In the genomic region with DNA sequence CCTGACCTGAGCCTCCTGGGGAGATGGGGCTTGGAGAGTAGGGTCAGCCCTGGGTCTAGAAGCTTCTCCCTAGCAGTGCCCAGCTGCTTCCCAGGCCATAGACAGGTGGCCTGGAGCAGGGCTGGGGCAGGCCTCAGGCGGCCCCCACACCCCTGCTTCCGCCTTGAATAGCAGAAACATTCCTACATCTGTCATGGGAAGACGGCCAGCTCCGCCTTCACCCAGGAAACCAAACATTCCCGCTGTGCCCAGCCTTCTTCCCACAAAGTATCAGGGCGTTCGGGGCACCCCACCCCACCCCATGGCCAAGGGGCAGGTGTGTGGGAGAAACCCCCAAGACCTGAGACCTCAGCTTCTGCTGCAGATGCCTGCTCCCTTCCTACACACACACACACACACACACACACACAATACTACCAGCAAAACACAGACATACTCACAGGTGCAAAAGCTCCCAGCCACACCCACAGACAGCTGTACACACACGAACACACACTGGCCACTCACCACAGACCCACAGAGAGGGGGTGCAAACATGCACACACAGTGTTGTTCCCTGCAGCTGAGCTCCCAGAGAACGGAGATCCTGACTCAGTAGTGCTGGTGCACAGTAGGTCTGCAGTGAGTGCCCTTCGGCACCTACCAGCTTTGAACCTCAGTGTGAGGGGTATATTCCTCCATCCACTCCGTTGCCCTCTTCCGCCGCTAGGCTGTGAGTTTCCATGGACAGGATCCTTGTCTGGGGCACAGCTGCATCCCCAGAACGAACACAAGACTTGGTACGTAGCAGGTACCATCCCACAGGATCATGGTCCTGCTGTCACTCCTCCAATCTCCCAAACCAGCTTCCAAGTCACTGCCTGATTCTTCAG, we compare ENCODE assay signal across 9 cellular contexts. TPM values are rescaled to one million over a fixed set of nuclear protein-coding genes. Genes with fewer than 3 reads are reported as not detected.
DNase-seq lines count a peak whose midpoint lies in the region; ATAC-seq and TF ChIP-seq lines count a peak whose summit lies in the region.
"Had no signal": no experiment of that assay in that cellular context is flagged by ENCODE, and none has a peak within 500 bp of the region (broad histone marks: within the 10 kb centered on the region; RNA-seq: fewer than 3 reads in every experiment).

No MANE protein-coding gene starts in this region.

- no peak overlapping the region for H3K4me3 Mint-ChIP-seq in activated T-cell treated with anti-CD3 and anti-CD28 coated beads, Interleukin-2, amount 50 U/mL, for 24 hours
- no peak overlapping the region for H3K4me3 Mint-ChIP-seq in activated T-cell treated with anti-CD3 and anti-CD28 coated beads, Interleukin-2, amount 50 U/mL, for 4 hours
- no peak overlapping the region for H3K4me3 Mint-ChIP-seq in activated naive CD4-positive, alpha-beta T cell treated with anti-CD3 and anti-CD28 coated beads, Interleukin-2, amount 10 ng/mL, durations not matched to agents 7 days and 5 days
- H3K4me3 Mint-ChIP-seq in activated T-cell treated with anti-CD3 and anti-CD28 coated beads, Interleukin-2, amount 50 U/mL, for 72 hours, result no peak overlapping the region
- H3K4me3 Mint-ChIP-seq: stimulated activated effector memory CD8-positive, alpha-beta T cell treated with anti-CD3 and anti-CD28 coated beads, Interleukin-12 subunit alpha, Interleukin-12 subunit beta, amount 100 ng/mL, for 72 hours had no signal

- H3K27me3 Mint-ChIP-seq in activated T-cell treated with anti-CD3 and anti-CD28 coated beads, Interleukin-2, amount 50 U/mL, for 24 hours, result peaks cover 4% of the 10 kb centered on the region
- H3K27me3 Mint-ChIP-seq in activated T-cell treated with anti-CD3 and anti-CD28 coated beads, Interleukin-2, amount 50 U/mL, for 4 hours (ENCODE audit: low read depth), result peaks cover 6% of the 10 kb centered on the region
- peaks cover 51% of the 10 kb centered on the region for H3K27me3 Mint-ChIP-seq in activated naive CD4-positive, alpha-beta T cell treated with anti-CD3 and anti-CD28 coated beads, Interleukin-2, amount 10 ng/mL, durations not matched to agents 7 days and 5 days
- peaks cover 18% of the 10 kb centered on the region for H3K27me3 Mint-ChIP-seq in activated T-cell treated with anti-CD3 and anti-CD28 coated beads, Interleukin-2, amount 50 U/mL, for 72 hours (ENCODE audit: low read depth)

- TF ChIP-seq POLR2A in suprapubic skin (IDR thresholded peaks at IDR 0.05) (no peak), prostate gland (IDR thresholded peaks at IDR 0.05) (no peak)

- H3K4me3 ChIP-seq in PC-3 (ENCODE audit: low read length) (no peak overlapping the region), fibroblast of pulmonary artery (replicated peaks; ENCODE audit: low read depth, low read length) (no peak overlapping the region), suprapubic skin (no peak overlapping the region), prostate gland (no peak overlapping the region)

- no peak overlapping the region for H2AFZ ChIP-seq in PC-3 (ENCODE audit: low read length)

- no peak for ATAC-seq in activated T-cell treated with anti-CD3 and anti-CD28 coated beads, Interleukin-2, amount 50 U/mL, for 4 hours
- ATAC-seq in PC-3, result peak; percentile 57
- no peak for ATAC-seq in activated T-cell treated with anti-CD3 and anti-CD28 coated beads, Interleukin-2, amount 50 U/mL, for 72 hours (replicated peaks in 1 of 2)
- ATAC-seq: stimulated activated effector memory CD8-positive, alpha-beta T cell treated with anti-CD3 and anti-CD28 coated beads, Interleukin-12 subunit alpha, Interleukin-12 subunit beta, amount 100 ng/mL, for 72 hours had no signal

- H3K9me3 ChIP-seq in PC-3 (ENCODE audit: low read length), result no peaks in the 10 kb centered on the region
- H3K9me3 ChIP-seq in suprapubic skin, result no peaks in the 10 kb centered on the region
- no peaks in the 10 kb centered on the region for H3K9me3 ChIP-seq in prostate gland

- no peak for TF ChIP-seq EP300 in suprapubic skin (IDR thresholded peaks at IDR 0.05)

- H3K36me3 ChIP-seq in PC-3 (ENCODE audit: low read depth, low read length) (no peaks in the 10 kb centered on the region), suprapubic skin (no peaks in the 10 kb centered on the region), prostate gland (no peaks in the 10 kb centered on the region)

- DNase-seq in activated T-cell treated with anti-CD3 and anti-CD28 coated beads, Interleukin-2, amount 50 U/mL, for 24 hours, result peak; percentile 32
- no peak for DNase-seq in activated T-cell treated with anti-CD3 and anti-CD28 coated beads, Interleukin-2, amount 50 U/mL, for 4 hours
- DNase-seq in PC-3, result peak; percentile 31
- DNase-seq in fibroblast of pulmonary artery (ENCODE audit: low read depth), result peak; percentile 47
- DNase-seq in suprapubic skin (ENCODE audit: low spot score in 2 of 2), result peak; percentile 60 to 77
- DNase-seq in prostate gland (ENCODE audit: low spot score), result no peak
- DNase-seq in activated naive CD4-positive, alpha-beta T cell treated with anti-CD3 and anti-CD28 coated beads, Interleukin-2, amount 10 ng/mL, durations not matched to agents 7 days and 5 days, result no peak
- no peak for DNase-seq in activated T-cell treated with anti-CD3 and anti-CD28 coated beads, Interleukin-2, amount 50 U/mL, for 72 hours

- no peaks in the 10 kb centered on the region for H3K27me3 ChIP-seq in PC-3 (ENCODE audit: low read length)
- H3K27me3 ChIP-seq in suprapubic skin, result no peaks in the 10 kb centered on the region
- H3K27me3 ChIP-seq in prostate gland (replicated peaks; ENCODE audit: insufficient read depth), result no peaks in the 10 kb centered on the region

- no peaks in the 10 kb centered on the region for H3F3A ChIP-seq in PC-3 (ENCODE audit: low read length, unreplicated experiment)

- H3K4me2 ChIP-seq in PC-3 (ENCODE audit: low read length), result no peak overlapping the region

- no peaks in the 10 kb centered on the region for H4K20me1 ChIP-seq in PC-3 (ENCODE audit: low read length)

- POLR2A ChIA-PET in PC-3 (lab: Charles Lee; ENCODE audit: unreplicated experiment), result no interaction called here

- H3K36me3 Mint-ChIP-seq in activated T-cell treated with anti-CD3 and anti-CD28 coated beads, Interleukin-2, amount 50 U/mL, for 24 hours (ENCODE audit: low read depth), result no peaks in the 10 kb centered on the region
- no peaks in the 10 kb centered on the region for H3K36me3 Mint-ChIP-seq in activated T-cell treated with anti-CD3 and anti-CD28 coated beads, Interleukin-2, amount 50 U/mL, for 4 hours (ENCODE audit: insufficient read depth)
- no peaks in the 10 kb centered on the region for H3K36me3 Mint-ChIP-seq in activated naive CD4-positive, alpha-beta T cell treated with anti-CD3 and anti-CD28 coated beads, Interleukin-2, amount 10 ng/mL, durations not matched to agents 7 days and 5 days
- H3K36me3 Mint-ChIP-seq in activated T-cell treated with anti-CD3 and anti-CD28 coated beads, Interleukin-2, amount 50 U/mL, for 72 hours (ENCODE audit: insufficient read depth in 2 of 2), result no peaks in the 10 kb centered on the region

- no peak overlapping the region for H3K9ac ChIP-seq in PC-3 (ENCODE audit: low read length)

- no peaks in the 10 kb centered on the region for H3K79me2 ChIP-seq in PC-3 (ENCODE audit: low read length)

- no peaks in the 10 kb centered on the region for H3K9me3 Mint-ChIP-seq in activated T-cell treated with anti-CD3 and anti-CD28 coated beads, Interleukin-2, amount 50 U/mL, for 24 hours
- no peaks in the 10 kb centered on the region for H3K9me3 Mint-ChIP-seq in activated T-cell treated with anti-CD3 and anti-CD28 coated beads, Interleukin-2, amount 50 U/mL, for 4 hours
- H3K9me3 Mint-ChIP-seq in activated naive CD4-positive, alpha-beta T cell treated with anti-CD3 and anti-CD28 coated beads, Interleukin-2, amount 10 ng/mL, durations not matched to agents 7 days and 5 days, result no peaks in the 10 kb centered on the region
- H3K9me3 Mint-ChIP-seq in activated T-cell treated with anti-CD3 and anti-CD28 coated beads, Interleukin-2, amount 50 U/mL, for 72 hours, result no peaks in the 10 kb centered on the region
- H3K9me3 Mint-ChIP-seq: stimulated activated effector memory CD8-positive, alpha-beta T cell treated with anti-CD3 and anti-CD28 coated beads, Interleukin-12 subunit alpha, Interleukin-12 subunit beta, amount 100 ng/mL, for 72 hours had no signal

- H3K27ac ChIP-seq in PC-3 (ENCODE audit: low read length) (no peak overlapping the region), suprapubic skin (no peak overlapping the region), prostate gland (no peak overlapping the region)

- H3K27ac Mint-ChIP-seq in activated T-cell treated with anti-CD3 and anti-CD28 coated beads, Interleukin-2, amount 50 U/mL, for 24 hours, result no peak overlapping the region
- no peak overlapping the region for H3K27ac Mint-ChIP-seq in activated naive CD4-positive, alpha-beta T cell treated with anti-CD3 and anti-CD28 coated beads, Interleukin-2, amount 10 ng/mL, durations not matched to agents 7 days and 5 days
- H3K27ac Mint-ChIP-seq in activated T-cell treated with anti-CD3 and anti-CD28 coated beads, Interleukin-2, amount 50 U/mL, for 72 hours, result no peak overlapping the region
- H3K27ac Mint-ChIP-seq: stimulated activated effector memory CD8-positive, alpha-beta T cell treated with anti-CD3 and anti-CD28 coated beads, Interleukin-12 subunit alpha, Interleukin-12 subunit beta, amount 100 ng/mL, for 72 hours had no signal

- no TSS peak for BruUV-seq in PC-3 (replicated peaks; lab: Mats Ljungman, UMichigan)

- peaks cover 23% of the 10 kb centered on the region for H3K4me1 Mint-ChIP-seq in activated T-cell treated with anti-CD3 and anti-CD28 coated beads, Interleukin-2, amount 50 U/mL, for 24 hours (ENCODE audit: low read depth)
- H3K4me1 Mint-ChIP-seq in activated T-cell treated with anti-CD3 and anti-CD28 coated beads, Interleukin-2, amount 50 U/mL, for 4 hours (ENCODE audit: low read depth), result peaks cover 17% of the 10 kb centered on the region
- H3K4me1 Mint-ChIP-seq in activated naive CD4-positive, alpha-beta T cell treated with anti-CD3 and anti-CD28 coated beads, Interleukin-2, amount 10 ng/mL, durations not matched to agents 7 days and 5 days, result peaks cover 32% of the 10 kb centered on the region
- H3K4me1 Mint-ChIP-seq in activated T-cell treated with anti-CD3 and anti-CD28 coated beads, Interleukin-2, amount 50 U/mL, for 72 hours (ENCODE audit: low read depth), result peaks cover 26% of the 10 kb centered on the region

- TF ChIP-seq CTCF in PC-3 (conservative IDR thresholded peaks at IDR 0.05; ENCODE audit: low read depth, low read length), result no peak
- no peak for TF ChIP-seq CTCF in fibroblast of pulmonary artery (IDR thresholded peaks at IDR 0.05; ENCODE audit: low read length, missing control alignments)
- TF ChIP-seq CTCF in suprapubic skin (IDR thresholded peaks at IDR 0.05), result no peak
- TF ChIP-seq CTCF in prostate gland (IDR thresholded peaks at IDR 0.05), result no peak

- H3K9me2 ChIP-seq in PC-3 (replicated peaks; ENCODE audit: low read length), result no peaks in the 10 kb centered on the region

- WGBS in suprapubic skin, result 36% methylated on average over 12 of the region's 15 CpGs
- 51% methylated on average over 15 of the region's 15 CpGs for WGBS in prostate gland

- intact Hi-C loops in PC-3 (cut with micrococcal nuclease) (no loop called here), prostate gland (cut with DNase I) (no loop called here)

- CTCF ChIA-PET in PC-3 (lab: Charles Lee), result interaction anchor here (0.5 to 0.6 kb wide), 2 partner anchors 112 to 116 kb away, joined by 3 read pairs; no protein-coding TSS in a partner anchor
- CTCF ChIA-PET in activated naive CD4-positive, alpha-beta T cell treated with anti-CD3 and anti-CD28 coated beads, Interleukin-2, amount 10 ng/mL, durations not matched to agents 7 days and 5 days (lab: Charles Lee), result interaction anchor here (1.1 to 2.4 kb wide), 2 partner anchors 36 to 112 kb away, joined by 4 to 7 read pairs; a partner anchor contains a TSS

- H3K4me1 ChIP-seq in PC-3 (ENCODE audit: insufficient read depth, low read length) (peaks cover 24% of the 10 kb centered on the region), suprapubic skin (peaks cover 19% of the 10 kb centered on the region), prostate gland (replicated peaks) (no peaks in the 10 kb centered on the region)

RNA-seq across cellular contexts. Expression of a gene that starts 37.4 kb away (rescaled TPM):
- total RNA-seq in activated T-cell treated with anti-CD3 and anti-CD28 coated beads, Interleukin-2, amount 50 U/mL, for 4 hours, result 1 to 10 TPM in 1 of 3 donors, under 1 TPM in 2; 0.35 to 2.1 (median 0.84) TPM
- total RNA-seq in PC-3 (2014; rRNA removed), result 29.7 and 33.1 TPM in 2 replicates
- total RNA-seq in suprapubic skin, result 10 to 100 TPM; 10.5 to 20.6 (median 12.0) TPM
- 10 to 100 TPM in 1 of 2 donors, 1 to 10 TPM in 1; 9.9 to 16.4 TPM for total RNA-seq in prostate gland
- total RNA-seq in activated T-cell treated with anti-CD3 and anti-CD28 coated beads, Interleukin-2, amount 50 U/mL, for 72 hours, result 1 to 10 TPM; 2.9 to 4.6 TPM

RNA-seq across cellular contexts. Expression of a gene that starts 54.9 kb away (rescaled TPM):
- 10 to 100 TPM; 14.2 to 17.6 (median 14.8) TPM for total RNA-seq in activated T-cell treated with anti-CD3 and anti-CD28 coated beads, Interleukin-2, amount 50 U/mL, for 4 hours
- total RNA-seq in PC-3 (2014; rRNA removed) (8.0 and 8.6 TPM in 2 replicates), suprapubic skin (100 to 1,000 TPM in 1 of 4 donors, 10 to 100 TPM in 3; 38.1 to 126 (median 56.3) TPM), prostate gland (100 to 1,000 TPM in 1 of 2 donors, 10 to 100 TPM in 1; 82.7 to 115 TPM)
- total RNA-seq in activated T-cell treated with anti-CD3 and anti-CD28 coated beads, Interleukin-2, amount 50 U/mL, for 72 hours, result 10 to 100 TPM; 41.5 to 61.0 TPM

Comparison
In these comparisons a context has a peak if more than half of its experiments do, and no peak if none do; other contexts are left out.
1. DNase-seq: peak in activated T-cell treated with anti-CD3 and anti-CD28 coated beads, Interleukin-2, amount 50 U/mL, for 24 hours (single experiment), PC-3 (single experiment), fibroblast of pulmonary artery (single experiment) and suprapubic skin (2 of 2); none in activated T-cell treated with anti-CD3 and anti-CD28 coated beads, Interleukin-2, amount 50 U/mL, for 4 hours (single experiment), prostate gland (single experiment), activated naive CD4-positive, alpha-beta T cell treated with anti-CD3 and anti-CD28 coated beads, Interleukin-2, amount 10 ng/mL, durations not matched to agents 7 days and 5 days (single experiment) and activated T-cell treated with anti-CD3 and anti-CD28 coated beads, Interleukin-2, amount 50 U/mL, for 72 hours (0 of 2).